In genomic region chr16:87432330-87432915, GRCh38 we compare ENCODE assay signal across 14 cellular contexts.
"Had no signal": no experiment of that assay in that cellular context is flagged by ENCODE, and none has a peak within 500 bp of the region (broad histone marks: within the 10 kb centered on the region; RNA-seq: fewer than 3 reads in every experiment).

No MANE protein-coding gene starts in this region.

- DNase-seq: activated CD4-positive, alpha-beta T cell treated with anti-CD3 and anti-CD28 coated beads, Interleukin-2, amount 50 U/mL, for 48 hours; activated CD4-positive, CD25-positive, alpha-beta regulatory T cell treated with anti-CD3 and anti-CD28 coated beads, Interleukin-2, amount 50 U/mL, for 72 hours; activated gamma-delta T cell; activated T-cell treated with anti-CD3 and anti-CD28 coated beads, Interleukin-2, amount 50 U/mL, for 4 hours; aorta; lower lobe of right lung; naive B cell; stimulated activated naive CD4-positive, alpha-beta T cell treated with Interleukin-2 at 50 U/mL for 16 hours had no signal

- ATAC-seq: activated T-cell treated with anti-CD3 and anti-CD28 coated beads, Interleukin-2, amount 50 U/mL, for 4 hours; gastroesophageal sphincter; lower lobe of right lung; sciatic nerve had no signal

- H3K36me3 ChIP-seq: prostate gland had no signal

- H3K27ac ChIP-seq: gastroesophageal sphincter, hepatocyte, lower lobe of right lung, neutrophil, prostate gland, suprapubic skin had no signal

- H3K9me3 ChIP-seq: gastroesophageal sphincter, lower lobe of right lung, neutrophil, prostate gland, suprapubic skin had no signal

- H3K4me3 ChIP-seq: gastroesophageal sphincter, hepatocyte, lower lobe of right lung, prostate gland, suprapubic skin had no signal

- H3K27me3 ChIP-seq: gastroesophageal sphincter, hepatocyte, suprapubic skin had no signal

- H3K4me1 ChIP-seq: prostate gland had no signal
